ENCODE assay signal across 1 cellular context in the genomic region with DNA sequence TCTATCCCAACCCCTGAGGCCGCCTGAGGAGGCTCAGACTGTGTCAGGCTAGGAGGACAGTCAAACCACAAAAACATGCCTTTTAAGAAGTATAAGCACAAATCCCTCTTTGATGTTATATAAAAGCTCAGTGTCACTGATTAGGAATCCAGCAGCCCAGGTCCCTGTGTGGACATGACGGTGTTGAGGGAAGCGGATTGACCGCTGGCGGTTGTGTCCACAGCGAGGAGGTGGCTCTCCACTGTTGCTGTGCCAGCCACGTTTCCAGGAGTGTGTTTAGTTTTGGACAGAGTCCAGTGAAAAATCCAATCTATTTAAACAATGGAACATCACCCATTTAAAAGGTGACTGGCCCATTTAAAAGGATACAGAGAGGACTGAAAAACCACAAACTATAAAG.
TF ChIP-seq lines count a peak whose summit lies in the region.

No MANE protein-coding gene starts in this region.

TF ChIP-seq in HepG2, 621 proteins besides CTCF, POLR2A, EP300 and RAD21 (continued from another document):
- TF ChIP-seq ATM (IDR thresholded peaks at IDR 0.05; ENCODE audit: borderline replicate concordance) (no peak), NONO (IDR thresholded peaks at IDR 0.05) (no peak), NONO (CRISPR knock-in tag; conservative IDR thresholded peaks at IDR 0.05) (no peak), ZFP36L2 (CRISPR knock-in tag; IDR thresholded peaks at IDR 0.05) (no peak), HDAC2 (CRISPR knock-in tag; IDR thresholded peaks at IDR 0.05) (no peak), DNMT3B (CRISPR knock-in tag; conservative IDR thresholded peaks at IDR 0.05) (no peak), ETV6 (CRISPR knock-in tag; conservative IDR thresholded peaks at IDR 0.05) (no peak)
- TF ChIP-seq, protein P1, sequence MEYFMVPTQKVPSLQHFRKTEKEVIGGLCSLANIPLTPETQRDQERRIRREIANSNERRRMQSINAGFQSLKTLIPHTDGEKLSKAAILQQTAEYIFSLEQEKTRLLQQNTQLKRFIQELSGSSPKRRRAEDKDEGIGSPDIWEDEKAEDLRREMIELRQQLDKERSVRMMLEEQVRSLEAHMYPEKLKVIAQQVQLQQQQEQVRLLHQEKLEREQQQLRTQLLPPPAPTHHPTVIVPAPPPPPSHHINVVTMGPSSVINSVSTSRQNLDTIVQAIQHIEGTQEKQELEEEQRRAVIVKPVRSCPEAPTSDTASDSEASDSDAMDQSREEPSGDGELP (IDR thresholded peaks at IDR 0.05; ENCODE audit: borderline replicate concordance, low read depth) = no peak
- TF ChIP-seq, protein P2, sequence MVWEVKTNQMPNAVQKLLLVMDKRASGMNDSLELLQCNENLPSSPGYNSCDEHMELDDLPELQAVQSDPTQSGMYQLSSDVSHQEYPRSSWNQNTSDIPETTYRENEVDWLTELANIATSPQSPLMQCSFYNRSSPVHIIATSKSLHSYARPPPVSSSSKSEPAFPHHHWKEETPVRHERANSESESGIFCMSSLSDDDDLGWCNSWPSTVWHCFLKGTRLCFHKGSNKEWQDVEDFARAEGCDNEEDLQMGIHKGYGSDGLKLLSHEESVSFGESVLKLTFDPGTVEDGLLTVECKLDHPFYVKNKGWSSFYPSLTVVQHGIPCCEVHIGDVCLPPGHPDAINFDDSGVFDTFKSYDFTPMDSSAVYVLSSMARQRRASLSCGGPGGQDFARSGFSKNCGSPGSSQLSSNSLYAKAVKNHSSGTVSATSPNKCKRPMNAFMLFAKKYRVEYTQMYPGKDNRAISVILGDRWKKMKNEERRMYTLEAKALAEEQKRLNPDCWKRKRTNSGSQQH (CRISPR knock-in tag; IDR thresholded peaks at IDR 0.05; ENCODE audit: low read depth) = no peak
